25 cellular contexts compared by ENCODE assay signal in genomic region chr7:91692800-91693199, GRCh38.
DNase-seq lines count a peak whose midpoint lies in the region; ATAC-seq and TF ChIP-seq lines count a peak whose summit lies in the region.
"Had no signal": no experiment of that assay in that cellular context is flagged by ENCODE, and none has a peak within 500 bp of the region (broad histone marks: within the 10 kb centered on the region; RNA-seq: fewer than 3 reads in every experiment).

No MANE protein-coding gene starts in this region.

- H3K27me3 Mint-ChIP-seq in brain (peaks cover 31% of the 10 kb centered on the region), neural progenitor cell (ENCODE audit: insufficient read depth, low read depth) (no peaks in the 10 kb centered on the region), MCF 10A (ENCODE audit: insufficient read depth, unreplicated experiment) (no peaks in the 10 kb centered on the region)
- H3K27me3 Mint-ChIP-seq in activated naive CD4-positive, alpha-beta T cell treated with anti-CD3 and anti-CD28 coated beads, Interleukin-2, amount 10 ng/mL, durations not matched to agents 7 days and 5 days, result no peaks in the 10 kb centered on the region
- H3K27me3 Mint-ChIP-seq: T-cell had no signal

- H4K20me1 ChIP-seq in GM23248 (ENCODE audit: insufficient read depth) (no peaks in the 10 kb centered on the region), fibroblast of lung (ENCODE audit: control insufficient read depth, extremely low read depth, insufficient read depth, low read length) (no peaks in the 10 kb centered on the region), neural progenitor cell (ENCODE audit: low read depth) (no peaks in the 10 kb centered on the region)

- no peaks in the 10 kb centered on the region for H3K36me3 ChIP-seq in GM23248 (ENCODE audit: low read depth)
- no peaks in the 10 kb centered on the region for H3K36me3 ChIP-seq in fibroblast of lung (ENCODE audit: control insufficient read depth, insufficient read depth, low read length)
- H3K36me3 ChIP-seq in neural progenitor cell, result no peaks in the 10 kb centered on the region
- H3K36me3 ChIP-seq: left ventricle myocardium inferior, right atrium auricular region, suprapubic skin, vagina had no signal

- in situ Hi-C loops in GM23248 (cut with MboI), result no loop called here

- H3K4me1 ChIP-seq in GM23248 (ENCODE audit: insufficient read depth) (peaks cover 18% of the 10 kb centered on the region; the same call in 1 of the 2 replicates), fibroblast of lung (ENCODE audit: control insufficient read depth, extremely low read depth, insufficient read depth, low read length) (no peaks in the 10 kb centered on the region), neural progenitor cell (peaks cover 32% of the 10 kb centered on the region)
- H3K4me1 ChIP-seq: left ventricle myocardium inferior, right atrium auricular region, suprapubic skin had no signal

- H3K9me3 Mint-ChIP-seq in brain (peaks cover 0 to 5% (median 2%) of the 10 kb centered on the region in 5 experiments), neural progenitor cell (peaks cover 9% of the 10 kb centered on the region), MCF 10A (ENCODE audit: unreplicated experiment) (peaks cover 3% of the 10 kb centered on the region)
- H3K9me3 Mint-ChIP-seq in activated naive CD4-positive, alpha-beta T cell treated with anti-CD3 and anti-CD28 coated beads, Interleukin-2, amount 10 ng/mL, durations not matched to agents 7 days and 5 days, result no peaks in the 10 kb centered on the region

- WGBS in GM23248 (ENCODE audit: low coverage in 1 of 2, low lambda C conversion rate in 2 of 2, missing lambda C conversion rate in 2 of 2), 2 experiments, result 10 to 14% methylated on average over 3 of the region's 3 CpGs

- H3K4me3 Mint-ChIP-seq in brain (peak overlapping the region in 2 of 5 experiments; percentile 7 to 61), neural progenitor cell (no peak overlapping the region), MCF 10A (ENCODE audit: unreplicated experiment) (no peak overlapping the region)
- no peak overlapping the region for H3K4me3 Mint-ChIP-seq in activated naive CD4-positive, alpha-beta T cell treated with anti-CD3 and anti-CD28 coated beads, Interleukin-2, amount 10 ng/mL, durations not matched to agents 7 days and 5 days
- H3K4me3 Mint-ChIP-seq: CD4-positive, CD25-positive, alpha-beta regulatory T cell; T-cell had no signal

- H3K9me3 ChIP-seq in GM23248 (ENCODE audit: low read depth) (no peaks in the 10 kb centered on the region), fibroblast of lung (ENCODE audit: control insufficient read depth, insufficient read depth, low read depth, low read length) (no peaks in the 10 kb centered on the region), neural progenitor cell (ENCODE audit: low read depth) (no peaks in the 10 kb centered on the region)
- H3K9me3 ChIP-seq: right atrium auricular region, suprapubic skin, vagina had no signal

- CTCF ChIA-PET in activated naive CD4-positive, alpha-beta T cell treated with anti-CD3 and anti-CD28 coated beads, Interleukin-2, amount 10 ng/mL, durations not matched to agents 7 days and 5 days (lab: Charles Lee), result no interaction called here
- CTCF ChIA-PET in MCF 10A (lab: Yijun Ruan, JAX), result interaction anchor here (1.4 kb wide), 1 partner anchor 603 kb away, joined by 3 read pairs; no protein-coding TSS in a partner anchor

- H3K27me3 ChIP-seq in GM23248 (replicated peaks; ENCODE audit: insufficient read depth) (no peaks in the 10 kb centered on the region), fibroblast of lung (ENCODE audit: control insufficient read depth, insufficient read depth, low read length) (no peaks in the 10 kb centered on the region), neural progenitor cell (no peaks in the 10 kb centered on the region)
- H3K27me3 ChIP-seq: right atrium auricular region, suprapubic skin, vagina had no signal

- no peak overlapping the region for H2AFZ ChIP-seq in GM23248
- H2AFZ ChIP-seq in fibroblast of lung (ENCODE audit: low read length), result no peak overlapping the region
- H2AFZ ChIP-seq in neural progenitor cell (replicated peaks), result peak overlapping the region; percentile 69

- H3K36me3 Mint-ChIP-seq in brain, result no peaks in the 10 kb centered on the region
- H3K36me3 Mint-ChIP-seq in neural progenitor cell, result peaks cover 2% of the 10 kb centered on the region
- no peaks in the 10 kb centered on the region for H3K36me3 Mint-ChIP-seq in activated naive CD4-positive, alpha-beta T cell treated with anti-CD3 and anti-CD28 coated beads, Interleukin-2, amount 10 ng/mL, durations not matched to agents 7 days and 5 days
- H3K36me3 Mint-ChIP-seq in MCF 10A (ENCODE audit: insufficient read depth, unreplicated experiment), result no peaks in the 10 kb centered on the region
- H3K36me3 Mint-ChIP-seq: CD4-positive, CD25-positive, alpha-beta regulatory T cell; T-cell had no signal

- no peak for TF ChIP-seq CTCF in brain (conservative IDR thresholded peaks at IDR 0.05)
- no peak for TF ChIP-seq CTCF in fibroblast of lung (conservative IDR thresholded peaks at IDR 0.05 in 1 of 2, IDR thresholded peaks at IDR 0.05 in 1 of 2; ENCODE audit: low read depth in 1 of 2, low read length in 2 of 2)
- TF ChIP-seq CTCF in neural progenitor cell (IDR thresholded peaks at IDR 0.05), result no peak
- no peak for TF ChIP-seq CTCF in MCF 10A (IDR thresholded peaks at IDR 0.05; ENCODE audit: unreplicated experiment)

- BruUV-seq in MCF 10A (replicated peaks; lab: Mats Ljungman, UMichigan), result no TSS peak

- H3K27ac Mint-ChIP-seq in brain, result peak overlapping the region in 4 of 5 experiments; percentile 29 to 86 (median 80)
- H3K27ac Mint-ChIP-seq in neural progenitor cell, result peak overlapping the region; percentile 88
- H3K27ac Mint-ChIP-seq in activated naive CD4-positive, alpha-beta T cell treated with anti-CD3 and anti-CD28 coated beads, Interleukin-2, amount 10 ng/mL, durations not matched to agents 7 days and 5 days, result no peak overlapping the region
- H3K27ac Mint-ChIP-seq in MCF 10A (ENCODE audit: low read depth, unreplicated experiment), result no peak overlapping the region
- H3K27ac Mint-ChIP-seq: CD4-positive, CD25-positive, alpha-beta regulatory T cell; T-cell had no signal

- intact Hi-C loops in MCF 10A (cut with micrococcal nuclease), result no loop called here

- POLR2A ChIA-PET in MCF 10A (lab: Yijun Ruan, JAX), result no interaction called here

- peaks cover 51% of the 10 kb centered on the region for H3K4me1 Mint-ChIP-seq in brain
- peaks cover 53% of the 10 kb centered on the region for H3K4me1 Mint-ChIP-seq in neural progenitor cell
- no peaks in the 10 kb centered on the region for H3K4me1 Mint-ChIP-seq in activated naive CD4-positive, alpha-beta T cell treated with anti-CD3 and anti-CD28 coated beads, Interleukin-2, amount 10 ng/mL, durations not matched to agents 7 days and 5 days
- peaks cover 6% of the 10 kb centered on the region for H3K4me1 Mint-ChIP-seq in MCF 10A (ENCODE audit: insufficient read depth, unreplicated experiment)
- H3K4me1 Mint-ChIP-seq: CD4-positive, CD25-positive, alpha-beta regulatory T cell; T-cell had no signal

- H3K79me2 ChIP-seq in GM23248 (ENCODE audit: insufficient read depth) (no peaks in the 10 kb centered on the region), fibroblast of lung (ENCODE audit: control insufficient read depth, insufficient read depth, low read length) (no peaks in the 10 kb centered on the region), neural progenitor cell (ENCODE audit: low read depth) (no peaks in the 10 kb centered on the region)

- no peak overlapping the region for H3K4me3 ChIP-seq in GM23248
- H3K4me3 ChIP-seq in fibroblast of lung (replicated peaks in 1 of 4; ENCODE audit: control extremely low read depth in 1 of 4, insufficient read depth in 1 of 4, low read depth in 3 of 4, low read length in 4 of 4), result no peak overlapping the region
- H3K4me3 ChIP-seq in neural progenitor cell, result no peak overlapping the region
- H3K4me3 ChIP-seq: GM12878, left ventricle myocardium inferior, right atrium auricular region, suprapubic skin, vagina had no signal

- H3K27ac ChIP-seq in GM23248, result no peak overlapping the region
- no peak overlapping the region for H3K27ac ChIP-seq in fibroblast of lung (ENCODE audit: insufficient read depth, low read length)
- H3K27ac ChIP-seq in neural progenitor cell, result no peak overlapping the region
- H3K27ac ChIP-seq: left ventricle myocardium inferior, right atrium auricular region, suprapubic skin, vagina had no signal

- H3K9me2 ChIP-seq in GM23248 (ENCODE audit: insufficient read depth), result no peaks in the 10 kb centered on the region

- ATAC-seq in GM21367 (IDR thresholded peaks at IDR 0.05; ENCODE audit: unreplicated experiment), result no peak
- ATAC-seq: GM12878, T-cell had no signal

- peaks cover 16% of the 10 kb centered on the region; the same call in 1 of the 2 replicates for H3F3A ChIP-seq in GM23248 (ENCODE audit: insufficient read depth)
- H3F3A ChIP-seq in neural progenitor cell (ENCODE audit: low read depth), result no peaks in the 10 kb centered on the region

- H3K9ac ChIP-seq in GM23248 (no peak overlapping the region), fibroblast of lung (ENCODE audit: insufficient read depth, low read length) (no peak overlapping the region), neural progenitor cell (no peak overlapping the region)

- DNase-seq in GM23248 (peak; percentile 38), fibroblast of lung (ENCODE audit: low read depth in 2 of 2) (peak; percentile 43 to 63), neural progenitor cell (ENCODE audit: low spot score) (no peak), NCI-H345 (lab: John Stamatoyannopoulos, UW) (no peak), MCF 10A (ENCODE audit: unreplicated experiment) (no peak)
- no peak for DNase-seq in activated naive CD4-positive, alpha-beta T cell treated with anti-CD3 and anti-CD28 coated beads, Interleukin-2, amount 10 ng/mL, durations not matched to agents 7 days and 5 days
- DNase-seq: activated CD4-positive, alpha-beta T cell treated with anti-CD3 and anti-CD28 coated beads, Interleukin-2, amount 50 U/mL, for 1 hour; activated CD8-positive, alpha-beta memory T cell treated with anti-CD3 and anti-CD28 coated beads, Interleukin-2, amount 50 U/mL, for 4 hours; amniotic stem cell; CD4-positive, CD25-positive, alpha-beta regulatory T cell; cerebellar nuclear complex; DMS 273 treated with DMSO at 0.1 percent for 48 hours; GF-D8; left ventricle myocardium inferior; NCI-H1048; NCI-H2081; NCI-H524; nucleus accumbens; T-cell had no signal

- H3K4me2 ChIP-seq in GM23248 (ENCODE audit: unreplicated experiment) (no peak overlapping the region), fibroblast of lung (ENCODE audit: extremely low read depth, insufficient read depth, low read length) (no peak overlapping the region), neural progenitor cell (peak overlapping the region; percentile 38)

Comparison
In these comparisons a context has a peak if more than half of its experiments do, and no peak if none do; other contexts are left out.
1. DNase-seq: peak in GM23248 (single experiment) and fibroblast of lung (2 of 2); none in neural progenitor cell (single experiment), activated naive CD4-positive, alpha-beta T cell treated with anti-CD3 and anti-CD28 coated beads, Interleukin-2, amount 10 ng/mL, durations not matched to agents 7 days and 5 days (single experiment), NCI-H345 (single experiment) and MCF 10A (single experiment).
2. H3K27ac Mint-ChIP-seq: peak in brain (4 of 5) and neural progenitor cell (single experiment); none in activated naive CD4-positive, alpha-beta T cell treated with anti-CD3 and anti-CD28 coated beads, Interleukin-2, amount 10 ng/mL, durations not matched to agents 7 days and 5 days (single experiment) and MCF 10A (single experiment).